In the genomic region with DNA sequence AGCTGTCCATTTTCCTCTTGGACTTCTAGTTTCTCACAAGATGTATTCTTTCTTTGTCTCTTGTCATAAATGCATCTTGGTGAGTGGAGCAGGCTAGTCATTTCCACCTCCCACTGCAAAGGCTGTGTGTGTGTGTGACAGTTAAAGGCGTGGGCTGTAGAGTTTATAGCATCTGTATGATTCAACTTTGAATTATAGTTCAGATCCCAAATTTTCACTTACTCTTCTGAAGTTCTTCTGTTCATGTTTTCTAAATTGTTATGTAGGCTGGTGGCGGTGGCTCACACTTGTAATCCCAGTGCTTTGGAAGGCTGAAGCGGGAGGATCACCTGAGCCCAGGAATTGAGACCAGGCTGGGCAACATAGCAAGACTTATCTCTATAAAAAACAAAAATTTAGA, we compare ENCODE assay signal across 27 cellular contexts. TPM values are rescaled to one million over a fixed set of nuclear protein-coding genes. Genes with fewer than 3 reads are reported as not detected.
A peak's percentile ranks its signal among the peaks of the same experiment; 100 is the strongest.
DNase-seq lines count a peak whose midpoint lies in the region; ATAC-seq and TF ChIP-seq lines count a peak whose summit lies in the region.
"Had no signal": no experiment of that assay in that cellular context is flagged by ENCODE, and none has a peak within 500 bp of the region (broad histone marks: within the 10 kb centered on the region; RNA-seq: fewer than 3 reads in every experiment).

No MANE protein-coding gene starts in this region.

- H2AK5ac ChIP-seq in mesendoderm (ENCODE audit: low read length) = no peak overlapping the region

- H3K27ac ChIP-seq in mesendoderm (ENCODE audit: low read depth, low read length) = no peak overlapping the region
- H3K27ac ChIP-seq in upper lobe of right lung = no peak overlapping the region
- H3K27ac ChIP-seq: BLaER1 had no signal

- no peaks in the 10 kb centered on the region for H3K4me1 ChIP-seq in mesendoderm (ENCODE audit: control insufficient read depth, low read depth, low read length)
- H3K4me1 ChIP-seq in upper lobe of right lung = no peaks in the 10 kb centered on the region
- H3K4me1 ChIP-seq: BE2C, BLaER1 had no signal

- no peak overlapping the region for H3K9ac ChIP-seq in mesendoderm (ENCODE audit: low read length)
- H3K9ac ChIP-seq: BLaER1 had no signal

- H3K4ac ChIP-seq in mesendoderm (ENCODE audit: low read depth, low read length) = no peak overlapping the region

- ATAC-seq in GM18909 (IDR thresholded peaks at IDR 0.05; ENCODE audit: poor library complexity, unreplicated experiment) (no peak), upper lobe of right lung (no peak)
- ATAC-seq: GM12878 had no signal

- no peaks in the 10 kb centered on the region for H3K9me3 ChIP-seq in upper lobe of right lung
- H3K9me3 ChIP-seq: BE2C, BLaER1 had no signal

- DNase-seq in head of caudate nucleus (peak in 29 of 42 donors; percentile 2 to 73 (median 30)), mesendoderm (no peak), putamen (ENCODE audit: low spot score) (peak; percentile 35), upper lobe of right lung (no peak)
- DNase-seq in stimulated activated CD8-positive, alpha-beta memory T cell treated with anti-CD3 and anti-CD28 coated beads, Interleukin-4, amount 100 ng/mL, for 48 hours = no peak
- no peak for DNase-seq in stimulated activated CD4-positive, alpha-beta T cell treated with anti-CD3 and anti-CD28 coated beads, Interleukin-4, amount 100 ng/mL, for 1 hour
- DNase-seq: 8988T; ACHN; BE2C; C1 segment of cervical spinal cord; CD4-positive, alpha-beta memory T cell; CD4-positive, CD25-positive, alpha-beta regulatory T cell; CD8-positive, alpha-beta memory T cell; COR-L47; DMS 273 treated with DMSO at 0.1 percent for 48 hours; DMS153; DMS53; DMS79; DND-41; EL; GDM1 had no signal

- WGBS in mesendoderm (ENCODE audit: extremely low coverage, insufficient coverage, low lambda C conversion rate) = no CpG with 5 or more reads among the region's 3 CpGs

- no peak overlapping the region for H4K8ac ChIP-seq in mesendoderm (ENCODE audit: low read depth, low read length)

- no peak overlapping the region for H4K5ac ChIP-seq in mesendoderm (ENCODE audit: low read length)

- H3K27me3 ChIP-seq in mesendoderm (ENCODE audit: insufficient read depth, low read length, poor library complexity) (no peaks in the 10 kb centered on the region), upper lobe of right lung (no peaks in the 10 kb centered on the region)
- H3K27me3 ChIP-seq: BE2C, BLaER1 had no signal

- intact Hi-C loops in head of caudate nucleus (cut with DNase I) = no loop called here
- intact Hi-C loops in upper lobe of right lung (cut with DNase I) = no loop called here

- no peak overlapping the region for H3K18ac ChIP-seq in mesendoderm (ENCODE audit: low read length)

- H3K79me2 ChIP-seq in mesendoderm (ENCODE audit: control insufficient read depth, insufficient read depth, low read length) = no peaks in the 10 kb centered on the region

- H2BK15ac ChIP-seq in mesendoderm (replicated peaks; ENCODE audit: low read depth) = peak overlapping the region; percentile 57

- H2BK120ac ChIP-seq in mesendoderm (ENCODE audit: low read depth, low read length) = peak overlapping the region; percentile 45

- no peak overlapping the region for H3K56ac ChIP-seq in mesendoderm (ENCODE audit: low read length)

- no peaks in the 10 kb centered on the region for H3K36me3 ChIP-seq in mesendoderm (ENCODE audit: control insufficient read depth, insufficient read depth, low read length)
- H3K36me3 ChIP-seq in upper lobe of right lung = no peaks in the 10 kb centered on the region
- H3K36me3 ChIP-seq: BE2C, BLaER1 had no signal

- H3K4me3 ChIP-seq in mesendoderm (ENCODE audit: low read length) (no peak overlapping the region), upper lobe of right lung (no peak overlapping the region)
- H3K4me3 ChIP-seq: BLaER1, GM12878 had no signal

- H3K79me1 ChIP-seq in mesendoderm (ENCODE audit: low read length) = no peaks in the 10 kb centered on the region

- H3K4me2 ChIP-seq in mesendoderm (ENCODE audit: low read length) = no peak overlapping the region
- H3K4me2 ChIP-seq: BLaER1 had no signal

- no peak overlapping the region for H2BK5ac ChIP-seq in mesendoderm (ENCODE audit: low read length)

- TF ChIP-seq CTCF in upper lobe of right lung (IDR thresholded peaks at IDR 0.05) = no peak

- no peak overlapping the region for H3K23ac ChIP-seq in mesendoderm (ENCODE audit: low read length)

RNA-seq across cellular contexts. Expression of a gene that starts 44.7 kb away (rescaled TPM):
- 0.59 TPM for polyA plus RNA-seq in mesendoderm (2013, experiment 1 of 2)
- polyA plus RNA-seq in mesendoderm (2013, experiment 2 of 2) = 0.64 TPM
- total RNA-seq in upper lobe of right lung = 0.38 TPM
- total RNA-seq: CD4-positive, alpha-beta memory T cell; CD4-positive, CD25-positive, alpha-beta regulatory T cell; CD8-positive, alpha-beta memory T cell; Daoy; G401; GM12878 had no signal
- polyA plus RNA-seq: CD14-positive monocyte; CD4-positive, alpha-beta memory T cell; CD4-positive, CD25-positive, alpha-beta regulatory T cell; CD8-positive, alpha-beta memory T cell; GM12878 had no signal

Comparison
In these comparisons a context has a peak if more than half of its experiments do, and no peak if none do; other contexts are left out.
1. DNase-seq: peak in head of caudate nucleus (29 of 42) and putamen (single experiment); none in mesendoderm (single experiment), stimulated activated CD8-positive, alpha-beta memory T cell treated with anti-CD3 and anti-CD28 coated beads, Interleukin-4, amount 100 ng/mL, for 48 hours (single experiment), stimulated activated CD4-positive, alpha-beta T cell treated with anti-CD3 and anti-CD28 coated beads, Interleukin-4, amount 100 ng/mL, for 1 hour (single experiment) and upper lobe of right lung (single experiment).